Comparison of ENCODE assay signal across 1 cellular context in the genomic region with DNA sequence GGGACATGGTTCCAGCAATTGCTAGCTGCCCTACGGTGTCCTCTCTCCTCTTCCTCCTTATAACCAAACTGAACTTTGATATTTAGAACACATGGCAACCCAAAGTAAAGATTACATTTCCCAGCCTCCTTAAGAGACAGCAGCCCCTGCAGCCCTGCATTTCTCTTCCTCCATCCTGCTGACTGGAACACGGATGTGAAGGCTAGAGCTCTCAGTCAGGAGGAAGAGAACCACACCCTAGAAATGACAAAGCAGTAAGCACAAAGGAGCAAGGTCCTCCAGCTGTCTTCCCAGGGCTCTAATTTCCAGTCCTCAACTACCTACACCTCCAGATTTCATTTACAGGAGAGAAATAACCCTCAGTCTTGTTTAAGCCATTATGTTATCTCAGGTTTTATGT.
TF ChIP-seq lines count a peak whose summit lies in the region.

No MANE protein-coding gene starts in this region.

TF ChIP-seq in HepG2, 621 proteins besides CTCF, POLR2A, EP300 and RAD21:
- TF ChIP-seq SMC3 (IDR thresholded peaks at IDR 0.05; ENCODE audit: low read length): no peak
- no peak for TF ChIP-seq ZNF816 (CRISPR knock-in tag; IDR thresholded peaks at IDR 0.05; ENCODE audit: borderline replicate concordance)
- no peak for TF ChIP-seq ZNF296 (CRISPR knock-in tag; conservative IDR thresholded peaks at IDR 0.05)
- no peak for TF ChIP-seq NFIC (IDR thresholded peaks at IDR 0.05; ENCODE audit: low read length)
- no peak for TF ChIP-seq ZNF232 (CRISPR knock-in tag; IDR thresholded peaks at IDR 0.05; ENCODE audit: borderline replicate concordance)
- TF ChIP-seq ZNF644 (CRISPR knock-in tag; IDR thresholded peaks at IDR 0.05; ENCODE audit: low read depth): no peak
- no peak for TF ChIP-seq HES4 (CRISPR knock-in tag; IDR thresholded peaks at IDR 0.05; ENCODE audit: borderline replicate concordance)
- TF ChIP-seq, protein P1, sequence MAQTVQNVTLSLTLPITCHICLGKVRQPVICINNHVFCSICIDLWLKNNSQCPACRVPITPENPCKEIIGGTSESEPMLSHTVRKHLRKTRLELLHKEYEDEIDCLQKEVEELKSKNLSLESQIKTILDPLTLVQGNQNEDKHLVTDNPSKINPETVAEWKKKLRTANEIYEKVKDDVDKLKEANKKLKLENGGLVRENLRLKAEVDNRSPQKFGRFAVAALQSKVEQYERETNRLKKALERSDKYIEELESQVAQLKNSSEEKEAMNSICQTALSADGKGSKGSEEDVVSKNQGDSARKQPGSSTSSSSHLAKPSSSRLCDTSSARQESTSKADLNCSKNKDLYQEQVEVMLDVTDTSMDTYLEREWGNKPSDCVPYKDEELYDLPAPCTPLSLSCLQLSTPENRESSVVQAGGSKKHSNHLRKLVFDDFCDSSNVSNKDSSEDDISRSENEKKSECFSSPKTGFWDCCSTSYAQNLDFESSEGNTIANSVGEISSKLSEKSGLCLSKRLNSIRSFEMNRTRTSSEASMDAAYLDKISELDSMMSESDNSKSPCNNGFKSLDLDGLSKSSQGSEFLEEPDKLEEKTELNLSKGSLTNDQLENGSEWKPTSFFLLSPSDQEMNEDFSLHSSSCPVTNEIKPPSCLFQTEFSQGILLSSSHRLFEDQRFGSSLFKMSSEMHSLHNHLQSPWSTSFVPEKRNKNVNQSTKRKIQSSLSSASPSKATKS (CRISPR knock-in tag; IDR thresholded peaks at IDR 0.05): no peak
TF ChIP-seq in HepG2: peak in this region for 0.
